In genomic region chr14:55037995-55038394, GRCh38 we compare ENCODE assay signal across 7 cellular contexts. TPM values are rescaled to one million over a fixed set of nuclear protein-coding genes. Genes with fewer than 3 reads are reported as not detected.
DNase-seq lines count a peak whose midpoint lies in the region; ATAC-seq, FAIRE-seq and TF ChIP-seq lines count a peak whose summit lies in the region.
"Not testable (repeated sequence)": the region's sequence is repeated elsewhere in the genome, so short reads cannot be mapped to it uniquely, and the experiment has no call there.

No MANE protein-coding gene starts in this region.

- intact Hi-C loops in mammary epithelial cell (cut with micrococcal nuclease): not testable (repeated sequence)

- peaks cover 79% of the 10 kb centered on the region for H3K36me3 Mint-ChIP-seq in activated T-helper 17 cell treated with anti-CD3 and anti-CD28 coated beads, Interleukin-2, amount 50 U/mL, for 72 hours (ENCODE audit: low read depth)
- peaks cover 43 to 49% of the 10 kb centered on the region in 2 donors for H3K36me3 Mint-ChIP-seq in stimulated activated naive B cell treated with anti-CD40 and anti-IgM and Interleukin-4, amounts not matched to agents 10 μg/mL and 1 μg/mL and 100 μg/mL, for 72 hours

- H3K27ac Mint-ChIP-seq in activated T-helper 17 cell treated with anti-CD3 and anti-CD28 coated beads, Interleukin-2, amount 50 U/mL, for 72 hours: peak overlapping the region; percentile 43
- peak overlapping the region; percentile 73 for H3K27ac Mint-ChIP-seq in stimulated activated naive B cell treated with anti-CD40 and anti-IgM and Interleukin-4, amounts not matched to agents 10 μg/mL and 1 μg/mL and 100 μg/mL, for 72 hours

- not testable (repeated sequence) for H3K9me3 Mint-ChIP-seq in activated T-helper 17 cell treated with anti-CD3 and anti-CD28 coated beads, Interleukin-2, amount 50 U/mL, for 72 hours; stimulated activated naive B cell treated with anti-CD40 and anti-IgM and Interleukin-4, amounts not matched to agents 10 μg/mL and 1 μg/mL and 100 μg/mL, for 72 hours

- FAIRE-seq in GM12891 (lab: Jason Lieb, UNC): not testable (repeated sequence)

- CTCF ChIA-PET in mammary epithelial cell (lab: Charles Lee; ENCODE audit: low non-redundant PET): not testable (repeated sequence)

- peak; percentile 9; the same call in 1 of the 3 replicates for ATAC-seq in RWPE2 (ENCODE audit: low read depth)
- not testable (repeated sequence) for ATAC-seq in activated T-helper 17 cell treated with anti-CD3 and anti-CD28 coated beads, Interleukin-2, amount 50 U/mL, for 72 hours (replicated peaks); stimulated activated naive B cell treated with anti-CD40 and anti-IgM and Interleukin-4, amounts not matched to agents 10 μg/mL and 1 μg/mL and 100 μg/mL, for 72 hours (replicated peaks)
- ATAC-seq in foreskin keratinocyte: peak; percentile 7

- H3K4me1 Mint-ChIP-seq in activated T-helper 17 cell treated with anti-CD3 and anti-CD28 coated beads, Interleukin-2, amount 50 U/mL, for 72 hours; stimulated activated naive B cell treated with anti-CD40 and anti-IgM and Interleukin-4, amounts not matched to agents 10 μg/mL and 1 μg/mL and 100 μg/mL, for 72 hours: not testable (repeated sequence)

- peak overlapping the region; percentile 29; the same call in 1 of the 2 replicates for H3K9ac ChIP-seq in Karpas-422 (ENCODE audit: low read length)
- H3K9ac ChIP-seq in mammary epithelial cell (ENCODE audit: insufficient read depth, low read length): not testable (repeated sequence)

- H3K4me1 ChIP-seq in Karpas-422 (ENCODE audit: low read length) (peaks cover 18% of the 10 kb centered on the region), RWPE2 (ENCODE audit: insufficient read depth, poor library complexity, severe bottlenecking) (peaks cover 10% of the 10 kb centered on the region), mammary epithelial cell (ENCODE audit: insufficient read depth, low read length) (peaks cover 15% of the 10 kb centered on the region)
- H3K4me1 ChIP-seq in foreskin keratinocyte: not testable (repeated sequence)

- H4K20me1 ChIP-seq in Karpas-422 (ENCODE audit: insufficient read depth, low read depth, low read length): peaks cover 10% of the 10 kb centered on the region; the same call in 1 of the 2 replicates
- not testable (repeated sequence) for H4K20me1 ChIP-seq in mammary epithelial cell (ENCODE audit: insufficient read depth, low read length)

- peak overlapping the region; percentile 49 for H3K4me2 ChIP-seq in Karpas-422 (ENCODE audit: low read depth, low read length, poor library complexity, severe bottlenecking)
- not testable (repeated sequence) for H3K4me2 ChIP-seq in mammary epithelial cell (ENCODE audit: insufficient read depth, low read depth, low read length)

- DNase-seq in GM12891 (ENCODE audit: insufficient read length, low spot score); RWPE2 (ENCODE audit: low spot score); mammary epithelial cell; foreskin keratinocyte; stimulated activated naive B cell treated with anti-CD40 and anti-IgM and Interleukin-4, amounts not matched to agents 10 μg/mL and 1 μg/mL and 100 μg/mL, for 72 hours: not testable (repeated sequence)
- peak; percentile 75 for DNase-seq in Karpas-422

- dilution Hi-C loops in mammary epithelial cell (cut with HindIII; ENCODE audit: low sequenced_read_pairs): not testable (repeated sequence)

- peaks cover 79% of the 10 kb centered on the region for H3K36me3 ChIP-seq in Karpas-422 (ENCODE audit: insufficient read depth, low read length)
- peaks cover 62% of the 10 kb centered on the region for H3K36me3 ChIP-seq in RWPE2 (ENCODE audit: low read depth)
- not testable (repeated sequence) for H3K36me3 ChIP-seq in mammary epithelial cell (ENCODE audit: insufficient read depth, low read length)

- not testable (repeated sequence) for BruUV-seq in mammary epithelial cell (replicated peaks; lab: Mats Ljungman, UMichigan)

- peak overlapping the region; percentile 16; the same call in 1 of the 2 replicates for H3K4me3 ChIP-seq in Karpas-422 (ENCODE audit: low read length)
- H3K4me3 ChIP-seq in RWPE2 (ENCODE audit: severe bottlenecking); mammary epithelial cell (replicated peaks in 1 of 3; ENCODE audit: insufficient read depth in 1 of 3, low read depth in 2 of 3, low read length in 3 of 3): not testable (repeated sequence)

- H3K27me3 ChIP-seq in Karpas-422 (ENCODE audit: low read length); RWPE2 (ENCODE audit: insufficient read depth, poor library complexity, severe bottlenecking); mammary epithelial cell (ENCODE audit: insufficient read depth, low read length); foreskin keratinocyte: not testable (repeated sequence)

- H3K79me2 ChIP-seq in Karpas-422 (ENCODE audit: low read length) (peaks cover 93% of the 10 kb centered on the region), mammary epithelial cell (ENCODE audit: insufficient read depth, low read length) (peaks cover 64% of the 10 kb centered on the region)

- H2AFZ ChIP-seq in Karpas-422 (ENCODE audit: low read length); mammary epithelial cell (ENCODE audit: low read depth, low read length): not testable (repeated sequence)

- TF ChIP-seq CTCF in RWPE2 (IDR thresholded peaks at IDR 0.05; ENCODE audit: poor library complexity, severe bottlenecking); mammary epithelial cell (conservative IDR thresholded peaks at IDR 0.05 in 1 of 2, IDR thresholded peaks at IDR 0.05 in 1 of 2; ENCODE audit: extremely low read depth in 1 of 2, insufficient read depth in 1 of 2, low read depth in 1 of 2, low read length in 2 of 2); foreskin keratinocyte (conservative IDR thresholded peaks at IDR 0.05): not testable (repeated sequence)

- not testable (repeated sequence) for H3K9me3 ChIP-seq in Karpas-422 (ENCODE audit: low read length); RWPE2 (ENCODE audit: severe bottlenecking); mammary epithelial cell (replicated peaks; ENCODE audit: insufficient read depth, low read length)

- H3K9me2 ChIP-seq in Karpas-422 (replicated peaks; ENCODE audit: insufficient read depth, low read length): not testable (repeated sequence)

- not testable (repeated sequence) for TF ChIP-seq POLR2A in GM12891 (IDR thresholded peaks at IDR 0.05; ENCODE audit: low read depth, low read length)

- in situ Hi-C loops in mammary epithelial cell (cut with MboI; ENCODE audit: low sequenced_read_pairs in 2 of 2): not testable (repeated sequence)

- not testable (repeated sequence) for H3K27me3 Mint-ChIP-seq in activated T-helper 17 cell treated with anti-CD3 and anti-CD28 coated beads, Interleukin-2, amount 50 U/mL, for 72 hours; stimulated activated naive B cell treated with anti-CD40 and anti-IgM and Interleukin-4, amounts not matched to agents 10 μg/mL and 1 μg/mL and 100 μg/mL, for 72 hours

- peak overlapping the region; percentile 83 for H3K27ac ChIP-seq in Karpas-422 (ENCODE audit: low read length)
- peak overlapping the region; percentile 80 for H3K27ac ChIP-seq in RWPE2 (ENCODE audit: poor library complexity, severe bottlenecking)
- peak overlapping the region; percentile 65 for H3K27ac ChIP-seq in mammary epithelial cell (ENCODE audit: insufficient read depth, low read depth, low read length)
- H3K27ac ChIP-seq in foreskin keratinocyte: not testable (repeated sequence)

- not testable (repeated sequence) for H3K4me3 Mint-ChIP-seq in activated T-helper 17 cell treated with anti-CD3 and anti-CD28 coated beads, Interleukin-2, amount 50 U/mL, for 72 hours; stimulated activated naive B cell treated with anti-CD40 and anti-IgM and Interleukin-4, amounts not matched to agents 10 μg/mL and 1 μg/mL and 100 μg/mL, for 72 hours

TF ChIP-seq in GM12891, 5 proteins besides CTCF, POLR2A, EP300 and RAD21:
- TF ChIP-seq POLR2AphosphoS5 (IDR thresholded peaks at IDR 0.05; ENCODE audit: low read depth, low read length): peak; percentile 17; the same call in 1 of the 2 replicates

RNA-seq across cellular contexts. Expression of gene SOCS4, which starts 11.0 kb away (rescaled TPM):
- 7.3 TPM for polyA plus RNA-seq in GM12891 (2012; ENCODE audit: low read depth, missing spikeins)
- total RNA-seq in Karpas-422 (2014; rRNA removed; shearing (Covaris generic); ENCODE audit: low replicate concordance): 20.2 and 50.3 TPM in 2 replicates
- 10 to 100 TPM; 17.5 to 36.5 TPM for total RNA-seq in activated T-helper 17 cell treated with anti-CD3 and anti-CD28 coated beads, Interleukin-2, amount 50 U/mL, for 72 hours
- total RNA-seq in mammary epithelial cell (10 to 100 TPM; 25.2 to 35.4 TPM), foreskin keratinocyte (18.4 and 19.1 TPM in 2 replicates)
- polyA plus RNA-seq in mammary epithelial cell (9.5 TPM), foreskin keratinocyte (3.4 and 4.5 TPM in 2 replicates)
- polyA minus RNA-seq in mammary epithelial cell: 20.7 TPM

RNA-seq across cellular contexts. Expression of gene WDHD1, which starts 11.1 kb away (rescaled TPM):
- 13.6 TPM for polyA plus RNA-seq in GM12891 (2012; ENCODE audit: low read depth, missing spikeins)
- total RNA-seq in Karpas-422 (2014; rRNA removed; shearing (Covaris generic); ENCODE audit: low replicate concordance): 14.0 and 31.2 TPM in 2 replicates
- 10 to 100 TPM; 39.9 to 60.0 TPM for total RNA-seq in activated T-helper 17 cell treated with anti-CD3 and anti-CD28 coated beads, Interleukin-2, amount 50 U/mL, for 72 hours
- 10 to 100 TPM in 1 of 2 donors, 1 to 10 TPM in 1; 7.7 to 21.1 TPM for total RNA-seq in mammary epithelial cell
- polyA plus RNA-seq in mammary epithelial cell: 10.6 TPM
- 18.8 TPM for polyA minus RNA-seq in mammary epithelial cell
- 24.2 and 30.0 TPM in 2 replicates for total RNA-seq in foreskin keratinocyte
- 10.6 and 13.2 TPM in 2 replicates for polyA plus RNA-seq in foreskin keratinocyte

RNA-seq across cellular contexts. Expression of gene MAPK1IP1L, which starts 13.5 kb away (rescaled TPM):
- polyA plus RNA-seq in GM12891 (2012; ENCODE audit: low read depth, missing spikeins): 59.6 TPM
- total RNA-seq in Karpas-422 (2014; rRNA removed; shearing (Covaris generic); ENCODE audit: low replicate concordance): 31.8 and 111 TPM in 2 replicates
- 100 to 1,000 TPM; 106 to 114 TPM for total RNA-seq in activated T-helper 17 cell treated with anti-CD3 and anti-CD28 coated beads, Interleukin-2, amount 50 U/mL, for 72 hours
- total RNA-seq in mammary epithelial cell (100 to 1,000 TPM in 1 of 2 donors, 10 to 100 TPM in 1; 48.2 to 108 TPM), foreskin keratinocyte (72.8 and 73.9 TPM in 2 replicates)
- polyA plus RNA-seq in mammary epithelial cell (134 TPM), foreskin keratinocyte (38.7 and 44.5 TPM in 2 replicates)
- 100 TPM for polyA minus RNA-seq in mammary epithelial cell
